In the genomic region with DNA sequence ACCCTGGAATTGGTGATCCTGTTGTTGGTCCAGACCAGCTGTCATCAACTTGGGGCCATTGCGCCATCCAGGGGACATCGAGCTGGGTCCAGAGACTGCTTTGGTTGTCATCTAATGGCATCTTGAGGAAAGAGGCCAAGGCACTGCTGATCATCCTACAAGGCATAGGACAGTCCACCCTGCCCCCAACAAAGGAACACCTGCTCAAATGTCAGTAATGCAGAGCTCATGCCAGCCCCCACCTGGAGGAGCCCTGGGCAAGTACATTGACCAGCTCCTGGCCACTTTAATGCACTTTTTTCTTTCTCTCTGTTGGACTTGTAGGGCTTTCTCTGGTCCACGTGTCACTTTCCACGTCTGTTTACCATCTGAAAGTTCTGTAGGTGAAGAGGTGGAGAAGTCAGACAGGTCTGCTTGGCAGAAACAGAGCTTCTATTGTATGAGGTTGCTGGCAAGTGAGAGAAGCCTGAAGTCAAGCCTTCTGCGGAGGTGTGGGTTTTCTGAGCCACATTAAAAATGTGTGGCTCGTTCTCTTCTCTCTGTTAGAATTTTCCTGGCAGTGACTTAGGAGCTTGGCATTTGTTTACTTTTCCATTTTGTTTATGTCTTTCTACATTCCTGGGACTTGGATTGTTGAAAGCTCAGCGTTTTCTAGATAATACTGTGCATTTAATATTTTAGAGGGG, we compare ENCODE assay signal across 11 cellular contexts.
DNase-seq lines count a peak whose midpoint lies in the region; ATAC-seq and TF ChIP-seq lines count a peak whose summit lies in the region.
"Had no signal": no experiment of that assay in that cellular context is flagged by ENCODE, and none has a peak within 500 bp of the region (broad histone marks: within the 10 kb centered on the region; RNA-seq: fewer than 3 reads in every experiment).

No MANE protein-coding gene starts in this region.

- H3K27ac ChIP-seq in HCT116 (ENCODE audit: low read depth, low read length) (no peak overlapping the region), gastrocnemius medialis (no peak overlapping the region)

- TF ChIP-seq CTCF in HCT116 (IDR thresholded peaks at IDR 0.05 in 2 of 3, conservative IDR thresholded peaks at IDR 0.05 in 1 of 3; ENCODE audit: borderline replicate concordance in 1 of 3, insufficient read depth in 1 of 3, low read depth in 2 of 3, low read length in 2 of 3) (no peak), gastrocnemius medialis (IDR thresholded peaks at IDR 0.05 in 4 of 5, conservative IDR thresholded peaks at IDR 0.05 in 1 of 5) (no peak)

- H3K36me3 Mint-ChIP-seq in stimulated activated effector memory CD8-positive, alpha-beta T cell treated with anti-CD3 and anti-CD28 coated beads, Interleukin-12 subunit alpha, Interleukin-12 subunit beta, amount 100 ng/mL, for 72 hours, result no peaks in the 10 kb centered on the region

- no peaks in the 10 kb centered on the region for H3K9me3 Mint-ChIP-seq in stimulated activated effector memory CD8-positive, alpha-beta T cell treated with anti-CD3 and anti-CD28 coated beads, Interleukin-12 subunit alpha, Interleukin-12 subunit beta, amount 100 ng/mL, for 72 hours

- no peaks in the 10 kb centered on the region for H3K79me2 ChIP-seq in HCT116 (ENCODE audit: insufficient read depth, low read length)

- H3K36me3 ChIP-seq in HCT116 (ENCODE audit: control insufficient read depth in 1 of 2, insufficient read depth in 2 of 2, low read length in 2 of 2) (no peaks in the 10 kb centered on the region), adipocyte (ENCODE audit: control insufficient read depth, insufficient read depth, low read length, severe bottlenecking) (no peaks in the 10 kb centered on the region), gastrocnemius medialis (no peaks in the 10 kb centered on the region)

- 0 out of 2 replicates have a peak, but pooled peaks have one; percentile 4 for TF ChIP-seq RAD21 in HCT116 (IDR thresholded peaks at IDR 0.05; ENCODE audit: low read depth)

- H3K27ac Mint-ChIP-seq in stimulated activated effector memory CD8-positive, alpha-beta T cell treated with anti-CD3 and anti-CD28 coated beads, Interleukin-12 subunit alpha, Interleukin-12 subunit beta, amount 100 ng/mL, for 72 hours, result no peak overlapping the region

- H3K4me2 ChIP-seq in HCT116 (ENCODE audit: low read length), result no peak overlapping the region

- TF ChIP-seq POLR2A in HCT116 (IDR thresholded peaks at IDR 0.05; ENCODE audit: borderline replicate concordance, extremely low read depth, insufficient read depth, insufficient read length) (no peak), gastrocnemius medialis (IDR thresholded peaks at IDR 0.05) (no peak)

- no peaks in the 10 kb centered on the region for H3K9me2 ChIP-seq in HCT116 (ENCODE audit: insufficient read depth)

- H3K4me1 ChIP-seq in HCT116 (ENCODE audit: control insufficient read depth in 1 of 2, insufficient read depth in 2 of 2, low read length in 2 of 2), result no peaks in the 10 kb centered on the region
- peaks cover 23% of the 10 kb centered on the region for H3K4me1 ChIP-seq in adipocyte (ENCODE audit: control insufficient read depth, insufficient read depth, low read length)
- peaks cover 3 to 18% of the 10 kb centered on the region in 2 donors for H3K4me1 ChIP-seq in gastrocnemius medialis

- POLR2A ChIA-PET in HCT116 (lab: Charles Lee), result no interaction called here

- H4K20me1 ChIP-seq in HCT116 (ENCODE audit: insufficient read depth), result no peaks in the 10 kb centered on the region

- H3K4me3 ChIP-seq in HCT116 (replicated peaks in 1 of 2; ENCODE audit: low read depth in 1 of 2, low read length in 2 of 2) (no peak overlapping the region), adipocyte (ENCODE audit: low read length) (no peak overlapping the region), gastrocnemius medialis (no peak overlapping the region)

- RAD21 ChIA-PET in HCT116 (lab: Charles Lee; ENCODE audit: low non-redundant PET in 1 of 2, low total read pairs in 2 of 2, uncharacterized antibody in 2 of 2, unreplicated experiment in 2 of 2), result no interaction called here

- CTCF ChIA-PET in HCT116 (lab: Charles Lee), result no interaction called here

- DNase-seq in HCT116 (ENCODE audit: low read depth, low spot score), result no peak
- peak; percentile 74 for DNase-seq in adipocyte (ENCODE audit: low read depth)
- peak; percentile 86 for DNase-seq in islet precursor cell
- DNase-seq in stimulated activated effector memory CD8-positive, alpha-beta T cell treated with anti-CD3 and anti-CD28 coated beads, Interleukin-12 subunit alpha, Interleukin-12 subunit beta, amount 100 ng/mL, for 72 hours (ENCODE audit: low spot score in 2 of 2), result no peak
- DNase-seq in DMS153 (lab: John Stamatoyannopoulos, UW), result no peak
- DNase-seq in NCI-H1694 treated with DMSO at 0.1 percent for 48 hours (lab: John Stamatoyannopoulos, UW), result no peak
- DNase-seq in gastrocnemius medialis, result no peak
- DNase-seq: activated CD8-positive, alpha-beta memory T cell treated with anti-CD3 and anti-CD28 coated beads for 24 hours; GF-D8; MM.1S had no signal

- H3K4me1 Mint-ChIP-seq in stimulated activated effector memory CD8-positive, alpha-beta T cell treated with anti-CD3 and anti-CD28 coated beads, Interleukin-12 subunit alpha, Interleukin-12 subunit beta, amount 100 ng/mL, for 72 hours, result no peaks in the 10 kb centered on the region

- no peak overlapping the region for H2AFZ ChIP-seq in HCT116 (ENCODE audit: low read depth, low read length, poor library complexity, severe bottlenecking)

- H3K9me3 ChIP-seq in HCT116 (ENCODE audit: control insufficient read depth in 1 of 2, insufficient read depth in 1 of 2, low read depth in 1 of 2, low read length in 2 of 2) (no peaks in the 10 kb centered on the region), adipocyte (ENCODE audit: control insufficient read depth, low read length) (no peaks in the 10 kb centered on the region), gastrocnemius medialis (no peaks in the 10 kb centered on the region)

- in situ Hi-C loops in gastrocnemius medialis (cut with MboI; ENCODE audit: low sequenced_read_pairs in 4 of 4), result no loop called here

- no peak overlapping the region for H3K4me3 Mint-ChIP-seq in stimulated activated effector memory CD8-positive, alpha-beta T cell treated with anti-CD3 and anti-CD28 coated beads, Interleukin-12 subunit alpha, Interleukin-12 subunit beta, amount 100 ng/mL, for 72 hours

- intact Hi-C loops in HCT116 (cut with micrococcal nuclease), result no loop called here
- intact Hi-C loops in gastrocnemius medialis (cut with DNase I; ENCODE audit: low total_unique reads), result no loop called here

- ATAC-seq in HCT116, result no peak
- peak; percentile 29 for ATAC-seq in stimulated activated effector memory CD8-positive, alpha-beta T cell treated with anti-CD3 and anti-CD28 coated beads, Interleukin-12 subunit alpha, Interleukin-12 subunit beta, amount 100 ng/mL, for 72 hours
- ATAC-seq in gastrocnemius medialis, result no peak
- no peak for ATAC-seq in GM21515 (IDR thresholded peaks at IDR 0.05; ENCODE audit: unreplicated experiment)

- H3K9ac ChIP-seq in HCT116 (ENCODE audit: low read length), result no peak overlapping the region
- no peak overlapping the region for H3K9ac ChIP-seq in adipocyte (ENCODE audit: low read length)

- H3K27me3 ChIP-seq in HCT116 (ENCODE audit: insufficient read depth, low read length) (no peaks in the 10 kb centered on the region), adipocyte (replicated peaks; ENCODE audit: control insufficient read depth, insufficient read depth, low read length) (no peaks in the 10 kb centered on the region), gastrocnemius medialis (no peaks in the 10 kb centered on the region)

- BruUV-seq in HCT116 (replicated peaks; lab: Mats Ljungman, UMichigan), result no TSS peak

TF ChIP-seq in HCT116, 20 proteins besides CTCF, POLR2A, EP300 and RAD21:
- TF ChIP-seq EZH2 (IDR thresholded peaks at IDR 0.05) (no peak), SIN3A (IDR thresholded peaks at IDR 0.05; ENCODE audit: low read depth) (no peak), FOSL1 (IDR thresholded peaks at IDR 0.05; ENCODE audit: low read depth) (no peak), CBX3 (IDR thresholded peaks at IDR 0.05; ENCODE audit: low read depth) (no peak), SRF (IDR thresholded peaks at IDR 0.05; ENCODE audit: low read depth) (no peak), ZFX (IDR thresholded peaks at IDR 0.05) (no peak), MAX (IDR thresholded peaks at IDR 0.05) (no peak), ZNF274 (IDR thresholded peaks at IDR 0.05; ENCODE audit: low read depth, low read length) (no peak), POLR2AphosphoS5 (IDR thresholded peaks at IDR 0.05; ENCODE audit: low read depth, low read length) (no peak)
- TF ChIP-seq, protein P1, sequence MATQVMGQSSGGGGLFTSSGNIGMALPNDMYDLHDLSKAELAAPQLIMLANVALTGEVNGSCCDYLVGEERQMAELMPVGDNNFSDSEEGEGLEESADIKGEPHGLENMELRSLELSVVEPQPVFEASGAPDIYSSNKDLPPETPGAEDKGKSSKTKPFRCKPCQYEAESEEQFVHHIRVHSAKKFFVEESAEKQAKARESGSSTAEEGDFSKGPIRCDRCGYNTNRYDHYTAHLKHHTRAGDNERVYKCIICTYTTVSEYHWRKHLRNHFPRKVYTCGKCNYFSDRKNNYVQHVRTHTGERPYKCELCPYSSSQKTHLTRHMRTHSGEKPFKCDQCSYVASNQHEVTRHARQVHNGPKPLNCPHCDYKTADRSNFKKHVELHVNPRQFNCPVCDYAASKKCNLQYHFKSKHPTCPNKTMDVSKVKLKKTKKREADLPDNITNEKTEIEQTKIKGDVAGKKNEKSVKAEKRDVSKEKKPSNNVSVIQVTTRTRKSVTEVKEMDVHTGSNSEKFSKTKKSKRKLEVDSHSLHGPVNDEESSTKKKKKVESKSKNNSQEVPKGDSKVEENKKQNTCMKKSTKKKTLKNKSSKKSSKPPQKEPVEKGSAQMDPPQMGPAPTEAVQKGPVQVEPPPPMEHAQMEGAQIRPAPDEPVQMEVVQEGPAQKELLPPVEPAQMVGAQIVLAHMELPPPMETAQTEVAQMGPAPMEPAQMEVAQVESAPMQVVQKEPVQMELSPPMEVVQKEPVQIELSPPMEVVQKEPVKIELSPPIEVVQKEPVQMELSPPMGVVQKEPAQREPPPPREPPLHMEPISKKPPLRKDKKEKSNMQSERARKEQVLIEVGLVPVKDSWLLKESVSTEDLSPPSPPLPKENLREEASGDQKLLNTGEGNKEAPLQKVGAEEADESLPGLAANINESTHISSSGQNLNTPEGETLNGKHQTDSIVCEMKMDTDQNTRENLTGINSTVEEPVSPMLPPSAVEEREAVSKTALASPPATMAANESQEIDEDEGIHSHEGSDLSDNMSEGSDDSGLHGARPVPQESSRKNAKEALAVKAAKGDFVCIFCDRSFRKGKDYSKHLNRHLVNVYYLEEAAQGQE (IDR thresholded peaks at IDR 0.05; ENCODE audit: low read depth), result no peak
- TF ChIP-seq, protein P2, sequence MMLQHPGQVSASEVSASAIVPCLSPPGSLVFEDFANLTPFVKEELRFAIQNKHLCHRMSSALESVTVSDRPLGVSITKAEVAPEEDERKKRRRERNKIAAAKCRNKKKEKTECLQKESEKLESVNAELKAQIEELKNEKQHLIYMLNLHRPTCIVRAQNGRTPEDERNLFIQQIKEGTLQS (IDR thresholded peaks at IDR 0.05), result no peak

Comparison
In these comparisons a context has a peak if more than half of its experiments do, and no peak if none do; other contexts are left out.
1. DNase-seq: peak in adipocyte (single experiment) and islet precursor cell (single experiment); none in HCT116 (single experiment), stimulated activated effector memory CD8-positive, alpha-beta T cell treated with anti-CD3 and anti-CD28 coated beads, Interleukin-12 subunit alpha, Interleukin-12 subunit beta, amount 100 ng/mL, for 72 hours (0 of 2), DMS153 (single experiment), NCI-H1694 treated with DMSO at 0.1 percent for 48 hours (single experiment) and gastrocnemius medialis (0 of 2).